Comparison of ENCODE assay signal across 1 cellular context in the genomic region with DNA sequence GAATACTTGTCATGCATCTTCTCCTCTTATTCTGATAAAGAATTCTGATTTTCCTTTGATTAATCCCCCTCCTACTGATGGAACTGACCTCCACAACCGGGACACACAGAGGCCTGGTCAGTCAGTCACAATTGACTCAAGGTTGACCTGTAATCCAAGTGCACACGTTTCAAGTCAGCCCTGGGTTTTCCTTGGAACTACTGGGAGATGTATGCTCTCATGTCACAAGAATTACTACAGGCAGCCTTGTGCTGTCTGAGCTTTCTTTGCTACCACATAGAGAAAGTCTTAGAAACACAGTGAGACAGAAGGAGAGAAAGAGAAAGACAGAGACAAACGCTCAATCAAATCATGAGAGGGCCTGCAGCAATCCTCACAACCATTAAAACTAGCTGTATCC.
TF ChIP-seq lines count a peak whose summit lies in the region.

No MANE protein-coding gene starts in this region.

TF ChIP-seq in GM23338, 12 proteins besides CTCF, POLR2A, EP300 and RAD21 (continued from another document):
- TF ChIP-seq CREB1 (CRISPR knock-in tag; IDR thresholded peaks at IDR 0.05; ENCODE audit: low read depth), result no peak
- no peak for TF ChIP-seq POLR2AphosphoS5 (IDR thresholded peaks at IDR 0.05; ENCODE audit: low read depth)
- TF ChIP-seq ZNF331 (CRISPR knock-in tag; IDR thresholded peaks at IDR 0.05; ENCODE audit: low read depth), result no peak
- TF ChIP-seq, protein P1, sequence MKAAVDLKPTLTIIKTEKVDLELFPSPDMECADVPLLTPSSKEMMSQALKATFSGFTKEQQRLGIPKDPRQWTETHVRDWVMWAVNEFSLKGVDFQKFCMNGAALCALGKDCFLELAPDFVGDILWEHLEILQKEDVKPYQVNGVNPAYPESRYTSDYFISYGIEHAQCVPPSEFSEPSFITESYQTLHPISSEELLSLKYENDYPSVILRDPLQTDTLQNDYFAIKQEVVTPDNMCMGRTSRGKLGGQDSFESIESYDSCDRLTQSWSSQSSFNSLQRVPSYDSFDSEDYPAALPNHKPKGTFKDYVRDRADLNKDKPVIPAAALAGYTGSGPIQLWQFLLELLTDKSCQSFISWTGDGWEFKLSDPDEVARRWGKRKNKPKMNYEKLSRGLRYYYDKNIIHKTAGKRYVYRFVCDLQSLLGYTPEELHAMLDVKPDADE (IDR thresholded peaks at IDR 0.05), result no peak
- no peak for TF ChIP-seq ZNF462 (CRISPR knock-in tag; IDR thresholded peaks at IDR 0.05)
- no peak for TF ChIP-seq REST (IDR thresholded peaks at IDR 0.05; ENCODE audit: unreplicated experiment)
- no peak for TF ChIP-seq STAT1 (IDR thresholded peaks at IDR 0.05; ENCODE audit: unreplicated experiment)
- TF ChIP-seq JUNB (IDR thresholded peaks at IDR 0.05; ENCODE audit: unreplicated experiment), result no peak
- TF ChIP-seq EZH2 (IDR thresholded peaks at IDR 0.05; ENCODE audit: low read depth, unreplicated experiment), result no peak
- no peak for TF ChIP-seq EZH2phosphoT487 (IDR thresholded peaks at IDR 0.05; ENCODE audit: unreplicated experiment)
- TF ChIP-seq ZNF114 (CRISPR knock-in tag; IDR thresholded peaks at IDR 0.05), result no peak
TF ChIP-seq in GM23338: peak in this region for 0.
